ENCODE assay signal across 17 cellular contexts in the genomic region with DNA sequence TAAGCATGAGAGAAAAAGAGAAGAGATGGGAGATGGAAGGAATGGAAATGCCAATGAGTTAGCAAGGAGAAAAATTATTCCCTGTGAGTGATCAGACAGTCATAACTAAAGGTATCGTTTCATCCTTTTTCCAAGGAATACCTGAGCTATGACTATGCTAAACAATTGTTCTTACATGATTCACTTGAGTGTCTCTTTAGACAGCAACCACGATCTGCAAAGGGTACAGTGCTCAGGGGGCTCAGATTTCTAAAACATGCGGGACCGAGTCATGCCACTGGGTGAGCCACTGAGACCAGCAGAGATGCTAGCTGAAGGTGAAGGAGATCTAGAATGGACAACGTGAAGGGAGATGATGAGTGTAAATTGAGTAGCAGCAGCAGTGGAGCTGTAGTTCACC.
"Had no signal": no experiment of that assay in that cellular context is flagged by ENCODE, and none has a peak within 500 bp of the region (broad histone marks: within the 10 kb centered on the region; RNA-seq: fewer than 3 reads in every experiment).

No MANE protein-coding gene starts in this region.

- H3K36me3 Mint-ChIP-seq: activated naive CD4-positive, alpha-beta T cell treated with anti-CD3 and anti-CD28 coated beads, Interleukin-2, amount 10 ng/mL, durations not matched to agents 7 days and 5 days; brain had no signal

- H3K4me3 Mint-ChIP-seq: activated CD4-positive, alpha-beta T cell treated with anti-CD3 and anti-CD28 coated beads, Interleukin-2, amount 10 ng/mL, durations not matched to agents 7 days and 5 days; activated naive CD4-positive, alpha-beta T cell treated with anti-CD3 and anti-CD28 coated beads, Interleukin-2, amount 10 ng/mL, durations not matched to agents 7 days and 5 days; brain; nephron had no signal

- H3K27ac Mint-ChIP-seq: activated CD4-positive, alpha-beta T cell treated with anti-CD3 and anti-CD28 coated beads, Interleukin-2, amount 10 ng/mL, durations not matched to agents 7 days and 5 days; activated naive CD4-positive, alpha-beta T cell treated with anti-CD3 and anti-CD28 coated beads, Interleukin-2, amount 10 ng/mL, durations not matched to agents 7 days and 5 days; brain had no signal

- H3K27ac ChIP-seq: stomach, thoracic aorta, uterus had no signal

- DNase-seq: activated CD4-positive, alpha-beta T cell treated with anti-CD3 and anti-CD28 coated beads, Interleukin-2, amount 10 ng/mL, durations not matched to agents 7 days and 5 days; activated CD4-positive, CD25-positive, alpha-beta regulatory T cell; activated CD8-positive, alpha-beta memory T cell treated with anti-CD3 and anti-CD28 coated beads for 24 hours; activated naive CD4-positive, alpha-beta T cell treated with anti-CD3 and anti-CD28 coated beads, Interleukin-2, amount 10 ng/mL, durations not matched to agents 7 days and 5 days; cerebellar nuclear complex; dermis blood vessel endothelial cell; glutamatergic neuron; left ventricle myocardium superior; mesendoderm; stimulated activated CD4-positive, alpha-beta T cell treated with anti-CD3 and anti-CD28 coated beads, Interleukin-15, amount 100 ng/mL, for 24 hours; stimulated activated CD4-positive, alpha-beta T cell treated with anti-CD3 and anti-CD28 coated beads, Interleukin-4, amount 100 ng/mL, for 24 hours; stomach; T-helper 9 cell; uterus had no signal

- H3K27me3 Mint-ChIP-seq: activated CD4-positive, alpha-beta T cell treated with anti-CD3 and anti-CD28 coated beads, Interleukin-2, amount 10 ng/mL, durations not matched to agents 7 days and 5 days; activated naive CD4-positive, alpha-beta T cell treated with anti-CD3 and anti-CD28 coated beads, Interleukin-2, amount 10 ng/mL, durations not matched to agents 7 days and 5 days had no signal

- H3K4me1 Mint-ChIP-seq: activated CD4-positive, alpha-beta T cell treated with anti-CD3 and anti-CD28 coated beads, Interleukin-2, amount 10 ng/mL, durations not matched to agents 7 days and 5 days; activated naive CD4-positive, alpha-beta T cell treated with anti-CD3 and anti-CD28 coated beads, Interleukin-2, amount 10 ng/mL, durations not matched to agents 7 days and 5 days had no signal

- H3K9me3 Mint-ChIP-seq: activated CD4-positive, alpha-beta T cell treated with anti-CD3 and anti-CD28 coated beads, Interleukin-2, amount 10 ng/mL, durations not matched to agents 7 days and 5 days; activated naive CD4-positive, alpha-beta T cell treated with anti-CD3 and anti-CD28 coated beads, Interleukin-2, amount 10 ng/mL, durations not matched to agents 7 days and 5 days; nephron had no signal

- ATAC-seq: left ventricle myocardium superior had no signal
